Comparison of ENCODE assay signal across 28 cellular contexts in genomic region chr6:129866688-129867087, GRCh38. TPM values are rescaled to one million over a fixed set of nuclear protein-coding genes. Genes with fewer than 3 reads are reported as not detected.
"Had no signal": no experiment of that assay in that cellular context is flagged by ENCODE, and none has a peak within 500 bp of the region (broad histone marks: within the 10 kb centered on the region; RNA-seq: fewer than 3 reads in every experiment).

No MANE protein-coding gene starts in this region.

- H3K9me3 ChIP-seq: mucosa of descending colon, neutrophil, thyroid gland had no signal

- H3K4me3 Mint-ChIP-seq: naive thymus-derived CD8-positive, alpha-beta T cell; stimulated activated memory B cell treated with anti-CD40 and anti-IgM and Interleukin-4, amounts not matched to agents 10 μg/mL and 1 μg/mL and 100 μg/mL, for 72 hours; stimulated activated naive CD8-positive, alpha-beta T cell treated with anti-CD3 and anti-CD28 coated beads, Interleukin-15, amount 100 ng/mL, for 72 hours; type B pancreatic cell had no signal

- H3K9me3 Mint-ChIP-seq: stimulated activated memory B cell treated with anti-CD40 and anti-IgM and Interleukin-4, amounts not matched to agents 10 μg/mL and 1 μg/mL and 100 μg/mL, for 72 hours; stimulated activated naive CD8-positive, alpha-beta T cell treated with anti-CD3 and anti-CD28 coated beads, Interleukin-15, amount 100 ng/mL, for 72 hours had no signal

- FAIRE-seq: colon, urothelium cell line had no signal

- H3K27me3 ChIP-seq: heart left ventricle, neutrophil, spleen, thyroid gland had no signal

- H3K27me3 Mint-ChIP-seq: naive thymus-derived CD8-positive, alpha-beta T cell; stimulated activated memory B cell treated with anti-CD40 and anti-IgM and Interleukin-4, amounts not matched to agents 10 μg/mL and 1 μg/mL and 100 μg/mL, for 72 hours; stimulated activated naive CD8-positive, alpha-beta T cell treated with anti-CD3 and anti-CD28 coated beads, Interleukin-15, amount 100 ng/mL, for 72 hours; type B pancreatic cell had no signal

- H3K27ac Mint-ChIP-seq: naive thymus-derived CD8-positive, alpha-beta T cell; stimulated activated memory B cell treated with anti-CD40 and anti-IgM and Interleukin-4, amounts not matched to agents 10 μg/mL and 1 μg/mL and 100 μg/mL, for 72 hours; stimulated activated naive CD8-positive, alpha-beta T cell treated with anti-CD3 and anti-CD28 coated beads, Interleukin-15, amount 100 ng/mL, for 72 hours; type B pancreatic cell had no signal

- DNase-seq: dermis blood vessel endothelial cell; effector CD8-positive, alpha-beta T cell; heart left ventricle; kidney glomerular epithelial cell; mammary epithelial cell; mucosa of descending colon; naive thymus-derived CD8-positive, alpha-beta T cell; posterior cingulate gyrus; spleen; stimulated activated CD4-positive, alpha-beta T cell treated with anti-CD3 and anti-CD28 coated beads, Interleukin-15, amount 100 ng/mL, for 24 hours; stimulated activated CD4-positive, alpha-beta T cell treated with anti-CD3 and anti-CD28 coated beads, Interleukin-1b, Interleukin-23, amount 100 ng/mL, for 48 hours; stimulated activated CD4-positive, alpha-beta T cell treated with anti-CD3 and anti-CD28 coated beads, Interleukin-4, amount 100 ng/mL, for 24 hours; stimulated activated naive CD8-positive, alpha-beta T cell treated with anti-CD3 and anti-CD28 coated beads, Interleukin-15, amount 100 ng/mL, for 72 hours; thyroid gland had no signal

- H3K36me3 ChIP-seq: heart left ventricle, neutrophil, spleen, thyroid gland had no signal

- H3K4me1 Mint-ChIP-seq: naive thymus-derived CD8-positive, alpha-beta T cell; stimulated activated naive CD8-positive, alpha-beta T cell treated with anti-CD3 and anti-CD28 coated beads, Interleukin-15, amount 100 ng/mL, for 72 hours had no signal

- H3K4me3 ChIP-seq: heart left ventricle, mucosa of descending colon, spleen, thyroid gland had no signal

- H3K27ac ChIP-seq: heart left ventricle, neutrophil, spleen, thyroid gland had no signal

- H3K4me1 ChIP-seq: heart left ventricle, spleen, thyroid gland had no signal

- H3K36me3 Mint-ChIP-seq: stimulated activated memory B cell treated with anti-CD40 and anti-IgM and Interleukin-4, amounts not matched to agents 10 μg/mL and 1 μg/mL and 100 μg/mL, for 72 hours; type B pancreatic cell had no signal

RNA-seq across cellular contexts. Expression of gene TMEM244, which starts 5.6 kb away (rescaled TPM):
- total RNA-seq: dermis blood vessel endothelial cell; heart left ventricle; left lobe of liver; lower leg skin; mammary epithelial cell; mucosa of descending colon; naive thymus-derived CD8-positive, alpha-beta T cell; osteoblast; pulmonary artery endothelial cell; sciatic nerve; skeletal muscle tissue; spleen; subcutaneous adipose tissue; thyroid gland had no signal
- polyA plus RNA-seq: esophagus, heart left ventricle, mammary epithelial cell, neural cell, spleen had no signal
